In genomic region chr1:159196543-159196942, GRCh38 we compare ENCODE assay signal across 17 cellular contexts. TPM values are rescaled to one million over a fixed set of nuclear protein-coding genes. Genes with fewer than 3 reads are reported as not detected.
DNase-seq lines count a peak whose midpoint lies in the region; ATAC-seq, FAIRE-seq and TF ChIP-seq lines count a peak whose summit lies in the region.
"Had no signal": no experiment of that assay in that cellular context is flagged by ENCODE, and none has a peak within 500 bp of the region (broad histone marks: within the 10 kb centered on the region; RNA-seq: fewer than 3 reads in every experiment).

No MANE protein-coding gene starts in this region.

- no peak overlapping the region for H3K4ac ChIP-seq in mesenchymal stem cell (ENCODE audit: low read depth in 1 of 2, low read length in 2 of 2)

- peaks cover 2% of the 10 kb centered on the region for H3K9me3 Mint-ChIP-seq in astrocyte (ENCODE audit: unreplicated experiment)
- H3K9me3 Mint-ChIP-seq: activated naive CD4-positive, alpha-beta T cell treated with anti-CD3 and anti-CD28 coated beads, Interleukin-2, amount 50 U/mL, for 72 hours; dendritic cell treated with granulocyte-macrophage colony-stimulating factor and Interleukin-4, amounts not matched to agents 40 ng/mL and 50 ng/mL, for 4 days had no signal

- H4K20me1 ChIP-seq in DND-41 (ENCODE audit: insufficient read depth, low read length) (peaks cover 6% of the 10 kb centered on the region; the same call in 1 of the 2 replicates), astrocyte (ENCODE audit: insufficient read depth, low read length) (no peaks in the 10 kb centered on the region)

- H3K36me3 ChIP-seq in DND-41 (ENCODE audit: insufficient read depth, low read length) (no peaks in the 10 kb centered on the region), astrocyte (ENCODE audit: insufficient read depth, low read length) (no peaks in the 10 kb centered on the region), mesenchymal stem cell (ENCODE audit: control insufficient read depth in 1 of 2, insufficient read depth in 2 of 2, low read depth in 1 of 2, low read length in 2 of 2) (no peaks in the 10 kb centered on the region), lower lobe of right lung (no peaks in the 10 kb centered on the region)
- H3K36me3 ChIP-seq: heart left ventricle had no signal

- TF ChIP-seq POLR2A in H54 (IDR thresholded peaks at IDR 0.05; ENCODE audit: low read depth, low read length): no peak

- no peak overlapping the region for H2BK5ac ChIP-seq in mesenchymal stem cell (ENCODE audit: low read depth, low read length, poor library complexity, severe bottlenecking)

- no peak overlapping the region for H3K18ac ChIP-seq in mesenchymal stem cell (ENCODE audit: low read depth in 1 of 2, low read length in 2 of 2)

- TF ChIP-seq CTCF in DND-41 (IDR thresholded peaks at IDR 0.05; ENCODE audit: borderline replicate concordance, extremely low read depth, low read length, poor library complexity, severe bottlenecking): peak; percentile 35
- TF ChIP-seq CTCF in HL-60 (IDR thresholded peaks at IDR 0.05; ENCODE audit: insufficient read depth, low read length): peak; percentile 9
- TF ChIP-seq CTCF in astrocyte (IDR thresholded peaks at IDR 0.05; ENCODE audit: insufficient read depth, low read depth, low read length): peak; percentile 25
- TF ChIP-seq CTCF in lower lobe of right lung (IDR thresholded peaks at IDR 0.05): no peak
- TF ChIP-seq CTCF in GM10248 (IDR thresholded peaks at IDR 0.05; ENCODE audit: control extremely low read depth, extremely low read depth, low read depth, missing control alignments): no peak

- no peak for FAIRE-seq in astrocyte (lab: Jason Lieb, UNC)
- no peak for FAIRE-seq in H54 (lab: Jason Lieb, UNC)

- no peaks in the 10 kb centered on the region for H3K4me1 Mint-ChIP-seq in astrocyte (ENCODE audit: low read depth, unreplicated experiment)

- H2AFZ ChIP-seq in DND-41 (ENCODE audit: low read depth, low read length): no peak overlapping the region
- no peak overlapping the region for H2AFZ ChIP-seq in astrocyte (ENCODE audit: low read depth, low read length)
- no peak overlapping the region for H2AFZ ChIP-seq in mesenchymal stem cell (ENCODE audit: low read depth, low read length)

- no peak overlapping the region for H4K91ac ChIP-seq in mesenchymal stem cell (ENCODE audit: low read length)

- DNase-seq in DND-41 (no peak), HL-60 (ENCODE audit: low read depth in 1 of 2, low spot score in 1 of 2) (no peak), astrocyte (ENCODE audit: low read depth) (no peak), mesenchymal stem cell (peak; percentile 1), lower lobe of right lung (no peak), H54 (ENCODE audit: insufficient read length, low spot score) (no peak), GM10248 (ENCODE audit: extremely low spot score) (no peak)
- DNase-seq in stimulated activated CD4-positive, alpha-beta T cell treated with anti-CD3 and anti-CD28 coated beads, Interleukin-2, amount 100 ng/mL, for 24 hours: no peak
- DNase-seq: heart left ventricle; NCI-H1105 treated with DMSO at 0.1 percent for 48 hours; stimulated activated CD4-positive, alpha-beta T cell treated with anti-CD3 and anti-CD28 coated beads, Interleukin-4, amount 100 ng/mL, for 1 hour; stimulated activated naive CD8-positive, alpha-beta T cell treated with anti-CD3 and anti-CD28 coated beads, Interleukin-15, Interleukin-2, amounts not matched to agents 100 U/mL and 50 U/mL, for 24 hours had no signal

- no peaks in the 10 kb centered on the region for H3K4me1 ChIP-seq in DND-41 (ENCODE audit: insufficient read depth, low read length)
- H3K4me1 ChIP-seq in astrocyte (ENCODE audit: insufficient read depth, low read length): no peaks in the 10 kb centered on the region
- H3K4me1 ChIP-seq in mesenchymal stem cell (ENCODE audit: control insufficient read depth, insufficient read depth, low read depth, low read length): no peaks in the 10 kb centered on the region
- H3K4me1 ChIP-seq in lower lobe of right lung: no peaks in the 10 kb centered on the region
- H3K4me1 ChIP-seq: heart left ventricle had no signal

- H3K27me3 ChIP-seq in DND-41 (ENCODE audit: insufficient read depth, low read length, poor library complexity) (peaks cover 15% of the 10 kb centered on the region), HL-60 (ENCODE audit: insufficient read depth, poor library complexity, severe bottlenecking) (peaks cover 7% of the 10 kb centered on the region), astrocyte (ENCODE audit: insufficient read depth, low read length) (no peaks in the 10 kb centered on the region), mesenchymal stem cell (ENCODE audit: control insufficient read depth in 1 of 2, insufficient read depth in 1 of 2, low read length in 2 of 2) (peaks cover 4 to 51% of the 10 kb centered on the region in 2 experiments), lower lobe of right lung (ENCODE audit: low read depth) (peaks cover 14% of the 10 kb centered on the region)

- no peak overlapping the region for H2BK15ac ChIP-seq in mesenchymal stem cell (ENCODE audit: low read depth, poor library complexity, severe bottlenecking)

- no peak overlapping the region for H3K4me3 Mint-ChIP-seq in astrocyte (ENCODE audit: unreplicated experiment)
- H3K4me3 Mint-ChIP-seq: dendritic cell treated with granulocyte-macrophage colony-stimulating factor and Interleukin-4, amounts not matched to agents 40 ng/mL and 50 ng/mL, for 4 days had no signal

- peaks cover 5% of the 10 kb centered on the region for H3K36me3 Mint-ChIP-seq in astrocyte (ENCODE audit: low read depth, unreplicated experiment)
- H3K36me3 Mint-ChIP-seq: activated naive CD4-positive, alpha-beta T cell treated with anti-CD3 and anti-CD28 coated beads, Interleukin-2, amount 50 U/mL, for 72 hours had no signal

- H3K27me3 Mint-ChIP-seq in astrocyte (ENCODE audit: low read depth, unreplicated experiment): peaks cover 7% of the 10 kb centered on the region

- no peaks in the 10 kb centered on the region for H3K9me3 ChIP-seq in DND-41 (ENCODE audit: insufficient read depth, low read length, severe bottlenecking)
- no peaks in the 10 kb centered on the region for H3K9me3 ChIP-seq in astrocyte (ENCODE audit: insufficient read depth, low read depth, low read length)
- no peaks in the 10 kb centered on the region for H3K9me3 ChIP-seq in mesenchymal stem cell (ENCODE audit: control insufficient read depth, low read length)
- H3K9me3 ChIP-seq in lower lobe of right lung: no peaks in the 10 kb centered on the region
- H3K9me3 ChIP-seq: heart left ventricle had no signal

- no peak overlapping the region for H3K14ac ChIP-seq in mesenchymal stem cell (ENCODE audit: low read length in 2 of 2)

- H2AK5ac ChIP-seq in mesenchymal stem cell (ENCODE audit: low read length, severe bottlenecking): no peak overlapping the region

- H3K4me3 ChIP-seq in DND-41 (ENCODE audit: low read depth in 1 of 2, low read length in 2 of 2): no peak overlapping the region
- no peak overlapping the region for H3K4me3 ChIP-seq in HL-60 (replicated peaks; ENCODE audit: insufficient read depth, low read length)
- no peak overlapping the region for H3K4me3 ChIP-seq in astrocyte (ENCODE audit: insufficient read depth, low read depth, low read length)
- H3K4me3 ChIP-seq in mesenchymal stem cell (ENCODE audit: insufficient read depth in 1 of 2, low read depth in 1 of 2, low read length in 2 of 2): no peak overlapping the region
- no peak overlapping the region for H3K4me3 ChIP-seq in lower lobe of right lung
- H3K4me3 ChIP-seq: heart left ventricle, lung had no signal

- 49% methylated on average over 5 of the region's 5 CpGs for WGBS in mesenchymal stem cell

- no peak overlapping the region for H4K8ac ChIP-seq in mesenchymal stem cell (ENCODE audit: low read length)

- POLR2A ChIA-PET in GM10248 (lab: Yijun Ruan, JAX): no interaction called here

- H3K9ac ChIP-seq in DND-41 (ENCODE audit: low read depth, low read length): no peak overlapping the region
- no peak overlapping the region for H3K9ac ChIP-seq in astrocyte (ENCODE audit: low read length)
- no peak overlapping the region for H3K9ac ChIP-seq in mesenchymal stem cell (ENCODE audit: low read length)

- no peak overlapping the region for H2BK12ac ChIP-seq in mesenchymal stem cell (ENCODE audit: low read length in 2 of 2)

- no peak overlapping the region for H2BK120ac ChIP-seq in mesenchymal stem cell (ENCODE audit: low read depth, low read length)

- H3K4me2 ChIP-seq in DND-41 (ENCODE audit: insufficient read depth, low read length) (no peak overlapping the region), astrocyte (ENCODE audit: low read length) (no peak overlapping the region), mesenchymal stem cell (ENCODE audit: low read length, poor library complexity, severe bottlenecking) (no peak overlapping the region)

- ATAC-seq in DND-41 (ENCODE audit: insufficient read depth, low read depth): no peak
- no peak for ATAC-seq in lower lobe of right lung
- ATAC-seq: activated naive CD4-positive, alpha-beta T cell treated with anti-CD3 and anti-CD28 coated beads, Interleukin-2, amount 50 U/mL, for 72 hours; heart left ventricle; stimulated activated naive CD8-positive, alpha-beta T cell treated with anti-CD3 and anti-CD28 coated beads, Interleukin-15, Interleukin-2, amounts not matched to agents 100 U/mL and 50 U/mL, for 24 hours had no signal

- H3K27ac ChIP-seq in DND-41 (ENCODE audit: low read length) (no peak overlapping the region), HL-60 (replicated peaks) (no peak overlapping the region), astrocyte (ENCODE audit: low read depth, low read length) (no peak overlapping the region), mesenchymal stem cell (ENCODE audit: low read length, poor library complexity, severe bottlenecking) (no peak overlapping the region), lower lobe of right lung (no peak overlapping the region)
- H3K27ac ChIP-seq: heart left ventricle had no signal

- H3K23ac ChIP-seq in mesenchymal stem cell (ENCODE audit: low read length in 2 of 2): no peak overlapping the region

- no peaks in the 10 kb centered on the region for H3K79me1 ChIP-seq in mesenchymal stem cell (replicated peaks; ENCODE audit: low read length, poor library complexity, severe bottlenecking)

- H3K27ac Mint-ChIP-seq in astrocyte (ENCODE audit: unreplicated experiment): no peak overlapping the region
- H3K27ac Mint-ChIP-seq: dendritic cell treated with granulocyte-macrophage colony-stimulating factor and Interleukin-4, amounts not matched to agents 40 ng/mL and 50 ng/mL, for 4 days had no signal

- intact Hi-C loops in lower lobe of right lung (cut with DNase I): no loop called here

- CTCF ChIA-PET in GM10248 (lab: Yijun Ruan, JAX): interaction anchor here (0.9 to 7.4 kb wide), 10 partner anchors 12 to 810 kb away, joined by 3 to 139 read pairs (median 6); partner anchors contain the start of gene CADM3

- H3K79me2 ChIP-seq in DND-41 (ENCODE audit: insufficient read depth, low read length): no peaks in the 10 kb centered on the region
- no peaks in the 10 kb centered on the region for H3K79me2 ChIP-seq in astrocyte (ENCODE audit: insufficient read depth, low read length)

RNA-seq across cellular contexts. Expression of gene ACKR1, which starts 8.1 kb away (rescaled TPM):
- total RNA-seq in astrocyte: 0.67 and 1.00 TPM in 2 replicates
- not detected for polyA plus RNA-seq in mesenchymal stem cell (2013, experiment 1 of 2)
- not detected for polyA plus RNA-seq in mesenchymal stem cell (2013, experiment 2 of 2)
- 30.4 TPM for total RNA-seq in lower lobe of right lung
- total RNA-seq: activated naive CD4-positive, alpha-beta T cell treated with anti-CD3 and anti-CD28 coated beads, Interleukin-2, amount 50 U/mL, for 72 hours; T-helper 1 cell treated with Interleukin-12 subunit alpha and Interleukin-12 subunit beta and Interleukin-4 antibody, amounts not matched to agents 30 ng/mL and 1 ng/mL, for 36 hours had no signal

RNA-seq across cellular contexts. Expression of gene CADM3, which starts 25.1 kb away (rescaled TPM):
- total RNA-seq in astrocyte: 18.2 and 26.2 TPM in 2 replicates
- not detected for polyA plus RNA-seq in mesenchymal stem cell (2013, experiment 1 of 2)
- polyA plus RNA-seq in mesenchymal stem cell (2013, experiment 2 of 2): not detected
- 8.8 TPM for total RNA-seq in lower lobe of right lung
- total RNA-seq: activated CD8-positive, alpha-beta memory T cell treated with anti-CD3 and anti-CD28 coated beads for 36 hours; activated naive CD4-positive, alpha-beta T cell treated with anti-CD3 and anti-CD28 coated beads, Interleukin-2, amount 50 U/mL, for 72 hours; T-helper 1 cell treated with Interleukin-12 subunit alpha and Interleukin-12 subunit beta and Interleukin-4 antibody, amounts not matched to agents 30 ng/mL and 1 ng/mL, for 36 hours had no signal

Comparison
In these comparisons a context has a peak if more than half of its experiments do, and no peak if none do; other contexts are left out.
1. CTCF ChIP-seq: peak in DND-41 (single experiment), HL-60 (single experiment) and astrocyte (single experiment); none in lower lobe of right lung (single experiment) and GM10248 (single experiment).
2. RNA of gene ACKR1, which starts 8.1 kb away (total RNA-seq): 30.4 TPM in lower lobe of right lung (single experiment); 0.67 to 1.00 TPM in astrocyte; every median in the first group is over 10 times any median in the second.